In genomic region chr2:54564439-54564838, GRCh38 we compare ENCODE assay signal across 1 cellular context.
TF ChIP-seq lines count a peak whose summit lies in the region.

No MANE protein-coding gene starts in this region.

TF ChIP-seq in WTC11, 78 proteins besides CTCF, POLR2A, EP300 and RAD21 (continued from another document):
- no peak for TF ChIP-seq ZNF281 (CRISPR knock-in tag; IDR thresholded peaks at IDR 0.05)
